12 cellular contexts compared by ENCODE assay signal in the genomic region with DNA sequence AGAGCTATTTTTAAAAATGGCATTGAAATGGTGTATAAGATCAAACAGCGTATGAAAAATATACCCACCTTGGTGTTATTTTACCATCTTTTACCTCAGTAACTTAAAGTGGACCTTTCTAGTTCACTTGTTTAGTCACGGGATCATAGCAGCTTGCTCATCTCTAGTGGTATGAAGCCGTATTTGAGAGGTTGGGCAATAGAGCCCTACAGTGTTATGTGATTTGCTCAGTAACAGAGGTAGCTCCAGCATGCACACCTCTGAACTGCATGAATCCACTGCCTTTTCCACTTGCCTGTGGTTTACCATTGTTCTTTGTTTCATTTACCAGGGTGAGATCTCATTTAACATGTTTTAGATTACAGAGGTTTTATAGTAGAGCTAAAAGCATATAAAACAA.
DNase-seq lines count a peak whose midpoint lies in the region; ATAC-seq, FAIRE-seq and TF ChIP-seq lines count a peak whose summit lies in the region.
"Had no signal": no experiment of that assay in that cellular context is flagged by ENCODE, and none has a peak within 500 bp of the region (broad histone marks: within the 10 kb centered on the region; RNA-seq: fewer than 3 reads in every experiment).

No MANE protein-coding gene starts in this region.

- dilution Hi-C loops in keratinocyte (cut with MboI; ENCODE audit: extremely low pct_ligation_motif_present, low sequenced_read_pairs), result no loop called here

- H3K36me3 ChIP-seq in HUES6 (ENCODE audit: control insufficient read depth, insufficient read depth, low read length), result no peaks in the 10 kb centered on the region
- no peaks in the 10 kb centered on the region for H3K36me3 ChIP-seq in bronchial epithelial cell (ENCODE audit: control insufficient read depth, insufficient read depth, low read length)
- H3K36me3 ChIP-seq in keratinocyte (ENCODE audit: control insufficient read depth in 2 of 2, extremely low read depth in 1 of 2, insufficient read depth in 2 of 2, low read length in 2 of 2), result no peaks in the 10 kb centered on the region
- no peaks in the 10 kb centered on the region for H3K36me3 ChIP-seq in transverse colon
- H3K36me3 ChIP-seq: brain microvascular endothelial cell had no signal

- no peaks in the 10 kb centered on the region for H3K27me3 ChIP-seq in HUES6 (ENCODE audit: control insufficient read depth, insufficient read depth, low read length)
- no peaks in the 10 kb centered on the region for H3K27me3 ChIP-seq in bronchial epithelial cell (ENCODE audit: control insufficient read depth, insufficient read depth, low read length)
- H3K27me3 ChIP-seq in keratinocyte (ENCODE audit: control insufficient read depth, extremely low read depth, insufficient read depth, low read length), result no peaks in the 10 kb centered on the region
- H3K27me3 ChIP-seq in transverse colon, result no peaks in the 10 kb centered on the region
- H3K27me3 ChIP-seq: brain microvascular endothelial cell had no signal

- in situ Hi-C loops in ACHN (cut with HindIII; ENCODE audit: low pct_ligation_motif_present, low pct_unique_long_range_greater_than_20kb, low sequenced_read_pairs), result no loop called here
- in situ Hi-C loops in transverse colon (cut with MboI; ENCODE audit: low pct_ligation_motif_present in 1 of 4, low pct_unique_long_range_greater_than_20kb in 1 of 4, low sequenced_read_pairs in 3 of 4), result no loop called here

- FAIRE-seq in bronchial epithelial cell (lab: Jason Lieb, UNC) (no peak), keratinocyte (lab: Jason Lieb, UNC) (peak; percentile 73), D721Med (lab: Jason Lieb, UNC) (no peak)

- ATAC-seq in GM18909 (IDR thresholded peaks at IDR 0.05; ENCODE audit: poor library complexity, unreplicated experiment), result no peak

- H3K4me3 ChIP-seq in HUES6 (ENCODE audit: low read depth, low read length) (no peak overlapping the region), bronchial epithelial cell (ENCODE audit: low read depth, low read length) (no peak overlapping the region), keratinocyte (ENCODE audit: control insufficient read depth in 2 of 3, extremely low read depth in 1 of 3, insufficient read depth in 2 of 3, low read depth in 1 of 3, low read length in 3 of 3) (no peak overlapping the region), transverse colon (no peak overlapping the region)

- no peak for TF ChIP-seq POLR2A in transverse colon (IDR thresholded peaks at IDR 0.05)

- no peaks in the 10 kb centered on the region for H3K9me1 ChIP-seq in keratinocyte (ENCODE audit: control insufficient read depth, extremely low read depth, insufficient read depth, low read length)

- 76 to 90% methylated on average over 2 to 3 of the region's 3 CpGs for WGBS in transverse colon (ENCODE audit: low coverage in 1 of 2), 2 donors

- no peak for TF ChIP-seq EP300 in transverse colon (IDR thresholded peaks at IDR 0.05; ENCODE audit: low read depth)

- intact Hi-C loops in transverse colon (cut with DNase I; ENCODE audit: low total_unique reads), result no loop called here

- no peak for TF ChIP-seq CTCF in bronchial epithelial cell (IDR thresholded peaks at IDR 0.05; ENCODE audit: insufficient read depth, low read length, severe bottlenecking)
- TF ChIP-seq CTCF in keratinocyte (optimal IDR thresholded peaks at IDR 0.05 in 1 of 3, IDR thresholded peaks at IDR 0.05 in 1 of 3, conservative IDR thresholded peaks at IDR 0.05 in 1 of 3; ENCODE audit: extremely low read depth in 1 of 3, insufficient read depth in 2 of 3, low read length in 3 of 3), result no peak
- TF ChIP-seq CTCF in transverse colon (IDR thresholded peaks at IDR 0.05), result no peak
- no peak for TF ChIP-seq CTCF in D721Med (IDR thresholded peaks at IDR 0.05; ENCODE audit: insufficient read depth, missing control alignments)

- H3K27ac ChIP-seq in HUES6 (ENCODE audit: low read depth, low read length) (peak overlapping the region; percentile 55), keratinocyte (ENCODE audit: control insufficient read depth, insufficient read depth, low read length) (no peak overlapping the region), transverse colon (no peak overlapping the region)
- H3K27ac ChIP-seq: brain microvascular endothelial cell had no signal

- no peak overlapping the region for H3K4me2 ChIP-seq in keratinocyte (ENCODE audit: control insufficient read depth, extremely low read depth, insufficient read depth, low read depth, low read length)

- H4K20me1 ChIP-seq in keratinocyte (ENCODE audit: control insufficient read depth, extremely low read depth, insufficient read depth, low read length), result no peaks in the 10 kb centered on the region

- H3K79me2 ChIP-seq in keratinocyte (ENCODE audit: control insufficient read depth, insufficient read depth, low read length), result no peaks in the 10 kb centered on the region

- H2AFZ ChIP-seq in keratinocyte (ENCODE audit: control insufficient read depth, low read length), result no peak overlapping the region

- DNase-seq in ACHN (peak; percentile 58), bronchial epithelial cell (ENCODE audit: low read depth) (peak; percentile 54), keratinocyte (ENCODE audit: low read depth, low spot score) (no peak), KG1 (lab: John Stamatoyannopoulos, UW) (no peak), transverse colon (no peak), D721Med (ENCODE audit: insufficient read length, low spot score) (no peak)
- DNase-seq: brain microvascular endothelial cell; RPMI8226; stimulated activated CD4-positive, alpha-beta T cell treated with anti-CD3 and anti-CD28 coated beads, Interleukin-2, amount 100 ng/mL, for 48 hours; stimulated activated naive B cell treated with anti-CD40 and anti-IgM and Interleukin-4, amounts not matched to agents 10 μg/mL and 1 μg/mL and 100 μg/mL, for 72 hours had no signal

- H3K4me1 ChIP-seq in HUES6 (ENCODE audit: control insufficient read depth, insufficient read depth, low read length) (peaks cover 18% of the 10 kb centered on the region), keratinocyte (ENCODE audit: control insufficient read depth, extremely low read depth, insufficient read depth, low read length) (peaks cover 4% of the 10 kb centered on the region), transverse colon (peaks cover 4 to 14% (median 9%) of the 10 kb centered on the region in 4 donors)

- H3K9me3 ChIP-seq in HUES6 (ENCODE audit: control insufficient read depth, insufficient read depth, low read depth, low read length) (no peaks in the 10 kb centered on the region), keratinocyte (ENCODE audit: control insufficient read depth, low read depth, low read length) (no peaks in the 10 kb centered on the region), transverse colon (no peaks in the 10 kb centered on the region)

- H3K9ac ChIP-seq in HUES6 (ENCODE audit: low read length) (no peak overlapping the region), keratinocyte (ENCODE audit: control insufficient read depth, extremely low read depth, insufficient read depth, low read length) (no peak overlapping the region)

Comparison
In these comparisons a context has a peak if more than half of its experiments do, and no peak if none do; other contexts are left out.
1. DNase-seq: peak in ACHN (single experiment) and bronchial epithelial cell (single experiment); none in keratinocyte (single experiment), KG1 (single experiment), transverse colon (single experiment) and D721Med (single experiment).